ENCODE assay signal across 8 cellular contexts in the genomic region with DNA sequence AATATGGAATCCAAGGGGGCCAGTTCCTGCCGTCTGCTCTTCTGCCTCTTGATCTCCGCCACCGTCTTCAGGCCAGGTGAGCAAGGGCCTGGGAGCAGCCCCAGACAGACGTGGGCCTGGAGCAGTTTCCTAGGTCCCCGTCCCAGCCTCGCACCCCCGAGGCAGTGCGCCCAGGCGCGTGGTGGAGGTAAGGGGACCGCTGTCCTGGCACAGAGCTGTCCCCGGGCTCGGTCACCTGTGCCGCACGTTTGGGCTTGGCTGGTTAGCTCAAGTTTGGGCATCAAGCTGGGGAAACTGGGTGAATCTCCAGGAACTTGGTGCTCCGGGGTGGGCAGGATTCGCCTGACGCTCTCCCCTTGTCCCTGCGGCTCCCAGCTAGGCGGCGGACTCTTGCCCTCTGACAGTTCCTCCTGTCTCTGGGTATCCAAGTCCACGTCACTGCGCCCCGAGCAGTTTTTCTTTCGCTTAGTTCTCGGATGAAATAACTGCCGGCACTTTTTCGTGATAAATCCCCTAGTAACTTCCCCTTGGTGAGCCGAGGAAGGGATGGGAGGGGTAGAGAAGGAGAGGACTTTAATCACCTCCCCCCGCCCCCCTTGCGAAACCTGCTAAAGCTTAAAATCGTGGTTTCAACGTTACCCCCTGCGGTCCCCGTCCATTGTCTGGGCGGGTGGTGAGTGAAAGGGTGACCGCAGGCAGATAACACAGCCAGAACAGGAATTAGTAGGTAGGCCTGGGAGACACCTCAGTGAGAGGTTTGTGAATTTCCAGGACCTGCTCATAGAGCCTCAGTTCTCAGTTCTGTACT. TPM values are rescaled to one million over a fixed set of nuclear protein-coding genes. Genes with fewer than 3 reads are reported as not detected.
DNase-seq lines count a peak whose midpoint lies in the region; ATAC-seq lines count a peak whose summit lies in the region.

No MANE protein-coding gene starts in this region.

- H3K27ac Mint-ChIP-seq in T-helper 17 cell = peak overlapping the region; percentile 100

- H3K4me3 Mint-ChIP-seq in T-helper 17 cell = peak overlapping the region; percentile 98

- H3K27ac ChIP-seq in KOPT-K1 (ENCODE audit: low read depth, low read length, poor library complexity, severe bottlenecking) = peak overlapping the region; percentile 54

- H3K36me3 ChIP-seq in KOPT-K1 (ENCODE audit: insufficient read depth, low read length) = no peaks in the 10 kb centered on the region

- peak; percentile 90 for DNase-seq in ELR (ENCODE audit: low read depth)
- peak; percentile 32 to 59 (median 47) for DNase-seq in T-helper 17 cell
- peak in 52 of 56 donors; percentile 17 to 79 (median 56) for DNase-seq in amygdala (lab: John Stamatoyannopoulos, UW)
- peak; percentile 41 for DNase-seq in hepatic stellate cell (ENCODE audit: low spot score)
- DNase-seq in putamen (ENCODE audit: low spot score) = peak; percentile 81
- DNase-seq in epidermal melanocyte (ENCODE audit: insufficient read length, low spot score) = no peak

- ATAC-seq in GM21619 (IDR thresholded peaks at IDR 0.05; ENCODE audit: unreplicated experiment) = peak; percentile 20
- peak; percentile 25 for ATAC-seq in T-helper 17 cell

- peaks cover 27% of the 10 kb centered on the region for H3K4me1 Mint-ChIP-seq in T-helper 17 cell

- peaks cover 21% of the 10 kb centered on the region for H3K27me3 Mint-ChIP-seq in T-helper 17 cell

- H3K36me3 Mint-ChIP-seq in T-helper 17 cell (ENCODE audit: low read depth) = no peaks in the 10 kb centered on the region

- no peaks in the 10 kb centered on the region for H3K9me3 ChIP-seq in KOPT-K1 (ENCODE audit: insufficient read depth, low read length, poor library complexity, severe bottlenecking)
- H3K9me3 ChIP-seq in T-helper 17 cell (ENCODE audit: control insufficient read depth, low read length, poor library complexity, severe bottlenecking) = no peaks in the 10 kb centered on the region

RNA-seq across cellular contexts. Expression of gene ALCAM, which starts 0.9 kb away (rescaled TPM):
- 1 to 10 TPM; 8.4 TPM for total RNA-seq in T-helper 17 cell
